ENCODE assay signal across 11 cellular contexts in the genomic region with DNA sequence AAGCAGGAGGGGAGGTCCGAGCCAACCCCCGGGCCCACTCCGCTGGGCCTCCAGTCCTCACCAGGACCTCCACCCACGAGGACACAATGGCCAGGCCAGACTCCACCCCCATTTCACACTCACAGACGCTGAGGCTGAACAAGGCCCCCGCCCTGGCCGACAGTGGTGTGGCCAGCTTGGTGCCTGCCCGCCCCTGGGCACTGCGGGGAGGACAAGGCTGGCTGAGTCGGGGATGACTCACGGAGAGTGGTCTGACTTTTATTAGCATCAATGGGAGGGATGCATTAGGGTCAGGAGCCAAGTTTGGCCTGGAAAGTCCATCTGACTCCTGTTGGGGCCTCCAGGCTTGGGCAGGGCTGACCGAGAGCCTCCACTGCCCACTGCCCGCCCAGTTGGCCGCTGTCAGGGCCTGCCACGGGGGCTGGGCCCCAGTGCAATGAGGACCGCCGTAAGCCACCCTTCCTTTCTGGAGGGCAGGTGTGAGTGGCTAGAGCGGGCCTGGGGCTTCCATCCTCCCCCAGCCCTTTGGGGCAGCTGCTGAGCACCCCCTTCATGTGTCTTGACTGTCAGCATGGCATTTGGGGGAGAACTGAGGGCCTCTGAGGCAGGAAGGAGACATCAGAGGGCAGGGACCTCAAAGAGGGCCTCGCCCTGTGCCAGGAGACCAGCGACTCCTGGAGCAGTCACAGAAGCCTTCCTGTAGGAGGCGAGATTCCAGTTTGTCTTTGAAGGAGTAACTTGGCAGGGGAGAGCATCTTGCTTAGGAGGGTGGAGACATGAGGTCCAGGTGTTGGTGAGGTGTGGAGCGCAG. TPM values are rescaled to one million over a fixed set of nuclear protein-coding genes. Genes with fewer than 3 reads are reported as not detected.
DNase-seq lines count a peak whose midpoint lies in the region; ATAC-seq and TF ChIP-seq lines count a peak whose summit lies in the region.
"Had no signal": no experiment of that assay in that cellular context is flagged by ENCODE, and none has a peak within 500 bp of the region (broad histone marks: within the 10 kb centered on the region; RNA-seq: fewer than 3 reads in every experiment).

No MANE protein-coding gene starts in this region.

- no peaks in the 10 kb centered on the region for H3K9me3 ChIP-seq in muscle layer of colon (ENCODE audit: low read length)

- H3K36me3 ChIP-seq in muscle layer of colon (ENCODE audit: insufficient read depth, low read length): no peaks in the 10 kb centered on the region

- H3K36me3 Mint-ChIP-seq in activated naive CD8-positive, alpha-beta T cell treated with anti-CD3 and anti-CD28 coated beads, Interleukin-2, amount 50 U/mL, for 24 hours (ENCODE audit: low read depth): no peaks in the 10 kb centered on the region
- no peaks in the 10 kb centered on the region for H3K36me3 Mint-ChIP-seq in Calu3 (ENCODE audit: insufficient read depth, unreplicated experiment)

- ATAC-seq in activated naive CD8-positive, alpha-beta T cell treated with anti-CD3 and anti-CD28 coated beads, Interleukin-2, amount 50 U/mL, for 24 hours: no peak
- ATAC-seq in GM19467 (IDR thresholded peaks at IDR 0.05; ENCODE audit: unreplicated experiment): no peak

- no peak overlapping the region for H3K4me3 Mint-ChIP-seq in activated naive CD8-positive, alpha-beta T cell treated with anti-CD3 and anti-CD28 coated beads, Interleukin-2, amount 50 U/mL, for 24 hours
- H3K4me3 Mint-ChIP-seq in Calu3 (ENCODE audit: low read depth, unreplicated experiment): no peak overlapping the region
- H3K4me3 Mint-ChIP-seq: activated B cell treated with CpG ODN at 0.5 μM for 24 hours, neural crest cell had no signal

- no peaks in the 10 kb centered on the region for H3K27me3 ChIP-seq in muscle layer of colon (ENCODE audit: control insufficient read depth in 1 of 2, insufficient read depth in 2 of 2, low read length in 2 of 2)

- H3K27me3 Mint-ChIP-seq in activated naive CD8-positive, alpha-beta T cell treated with anti-CD3 and anti-CD28 coated beads, Interleukin-2, amount 50 U/mL, for 24 hours: no peaks in the 10 kb centered on the region
- peaks cover 16% of the 10 kb centered on the region for H3K27me3 Mint-ChIP-seq in Calu3 (ENCODE audit: unreplicated experiment)
- H3K27me3 Mint-ChIP-seq: activated B cell treated with CpG ODN at 0.5 μM for 24 hours had no signal

- H3K4me1 ChIP-seq in muscle layer of colon (ENCODE audit: insufficient read depth, low read length): peaks cover 51% of the 10 kb centered on the region

- DNase-seq in AG10803 (ENCODE audit: low read depth) (peak; percentile 56), LNCaP clone FGC (ENCODE audit: low read depth) (no peak), coronary artery (ENCODE audit: low spot score) (peak; percentile 81), NCI-H2107 (lab: John Stamatoyannopoulos, UW) (no peak), Calu3 (no peak)
- DNase-seq in activated naive CD8-positive, alpha-beta T cell treated with anti-CD3 and anti-CD28 coated beads, Interleukin-2, amount 50 U/mL, for 24 hours: no peak
- DNase-seq: activated B cell treated with CpG ODN at 0.5 μM for 24 hours, COR-L47 had no signal

- peaks cover 3% of the 10 kb centered on the region for H3K4me1 Mint-ChIP-seq in activated naive CD8-positive, alpha-beta T cell treated with anti-CD3 and anti-CD28 coated beads, Interleukin-2, amount 50 U/mL, for 24 hours
- no peaks in the 10 kb centered on the region for H3K4me1 Mint-ChIP-seq in Calu3 (ENCODE audit: low read depth, unreplicated experiment)
- H3K4me1 Mint-ChIP-seq: activated B cell treated with CpG ODN at 0.5 μM for 24 hours, neural crest cell had no signal

- BruUV-seq in Calu3 (replicated peaks; lab: Mats Ljungman, UMichigan): no TSS peak

- no peaks in the 10 kb centered on the region for H3K9me3 Mint-ChIP-seq in activated naive CD8-positive, alpha-beta T cell treated with anti-CD3 and anti-CD28 coated beads, Interleukin-2, amount 50 U/mL, for 24 hours
- H3K9me3 Mint-ChIP-seq in Calu3 (ENCODE audit: low read depth, unreplicated experiment): no peaks in the 10 kb centered on the region
- H3K9me3 Mint-ChIP-seq: activated B cell treated with CpG ODN at 0.5 μM for 24 hours, neural crest cell had no signal

- peak overlapping the region; percentile 74 to 86 for H3K27ac ChIP-seq in coronary artery
- H3K27ac ChIP-seq in muscle layer of colon (ENCODE audit: low read depth, low read length): peak overlapping the region; percentile 12

- TF ChIP-seq CTCF in AG10803 (conservative IDR thresholded peaks at IDR 0.05; ENCODE audit: low read length) (no peak), LNCaP clone FGC (IDR thresholded peaks at IDR 0.05; ENCODE audit: control insufficient read depth, extremely low read depth, insufficient read depth) (0 out of 2 replicates have a peak, but pooled peaks have one; percentile 1), coronary artery (IDR thresholded peaks at IDR 0.05) (no peak), Calu3 (IDR thresholded peaks at IDR 0.05; ENCODE audit: unreplicated experiment) (no peak)

- no peak overlapping the region for H3K9ac ChIP-seq in muscle layer of colon (ENCODE audit: low read length)

- H3K4me3 ChIP-seq in AG10803 (ENCODE audit: low read length) (no peak overlapping the region), LNCaP clone FGC (ENCODE audit: low read depth, low read length) (no peak overlapping the region), coronary artery (no peak overlapping the region), muscle layer of colon (ENCODE audit: low read depth in 1 of 2, low read length in 2 of 2) (no peak overlapping the region)

- no peak overlapping the region for H3K27ac Mint-ChIP-seq in activated naive CD8-positive, alpha-beta T cell treated with anti-CD3 and anti-CD28 coated beads, Interleukin-2, amount 50 U/mL, for 24 hours
- no peak overlapping the region for H3K27ac Mint-ChIP-seq in Calu3 (ENCODE audit: unreplicated experiment)
- H3K27ac Mint-ChIP-seq: activated B cell treated with CpG ODN at 0.5 μM for 24 hours had no signal

- intact Hi-C loops in Calu3 (cut with micrococcal nuclease; ENCODE audit: unreplicated experiment): no loop called here

- CTCF ChIA-PET in Calu3 (lab: Charles Lee): no interaction called here

RNA-seq across cellular contexts. Expression of gene TSPAN32, which starts 10.6 kb away (rescaled TPM):
- total RNA-seq in Calu3 (2022): not detected in 2 replicates
- total RNA-seq: neural crest cell had no signal

RNA-seq across cellular contexts. Expression of gene C11orf21, which starts 10.7 kb away (rescaled TPM):
- not detected in 2 replicates for total RNA-seq in Calu3 (2022)
- total RNA-seq: neural crest cell had no signal

RNA-seq across cellular contexts. Expression of gene ASCL2, which starts 42.0 kb away (rescaled TPM):
- total RNA-seq in Calu3 (2022): not detected in 2 replicates

Comparison
In these comparisons a context has a peak if more than half of its experiments do, and no peak if none do; other contexts are left out.
1. DNase-seq: peak in AG10803 (single experiment) and coronary artery (single experiment); none in LNCaP clone FGC (single experiment), NCI-H2107 (single experiment), activated naive CD8-positive, alpha-beta T cell treated with anti-CD3 and anti-CD28 coated beads, Interleukin-2, amount 50 U/mL, for 24 hours (single experiment) and Calu3 (single experiment).